10 cellular contexts compared by ENCODE assay signal in the genomic region with DNA sequence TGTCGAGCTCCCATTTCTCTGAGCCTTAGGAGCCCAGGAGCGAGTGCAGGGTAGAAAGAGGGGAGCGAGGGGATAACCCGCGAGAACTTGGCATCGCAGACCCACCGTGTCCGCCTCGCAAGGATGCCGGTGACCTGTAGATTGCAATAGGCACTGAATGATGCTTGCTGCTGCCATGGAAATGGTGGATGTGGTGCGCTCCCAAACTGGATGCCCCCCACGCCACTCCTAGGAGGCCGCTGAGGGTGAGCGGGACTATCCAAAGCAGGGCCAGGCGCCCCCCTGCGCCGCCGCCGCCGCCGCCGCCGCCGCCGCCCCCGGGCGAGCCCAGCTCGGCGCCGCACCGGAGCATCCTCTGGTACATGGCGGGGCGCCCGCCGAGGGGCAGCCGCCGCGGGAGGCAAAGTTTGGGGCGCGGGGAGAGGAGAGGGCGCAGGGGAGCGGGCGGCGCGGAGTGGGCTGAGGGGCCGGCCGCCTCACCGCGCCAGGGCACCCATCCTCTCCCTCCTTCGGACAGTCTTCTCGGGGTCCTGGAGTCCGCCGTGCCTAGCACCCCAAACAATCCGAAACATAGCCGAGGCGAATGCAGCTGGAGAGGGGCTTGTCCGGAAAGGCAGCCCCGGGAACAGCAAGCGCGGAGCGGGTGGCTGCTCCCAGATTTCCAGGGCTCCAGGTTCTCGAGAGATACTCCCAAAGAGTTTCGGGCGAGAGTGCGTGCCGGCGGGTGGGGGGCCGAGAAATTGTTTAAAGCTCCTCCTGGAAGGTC.
DNase-seq lines count a peak whose midpoint lies in the region; ATAC-seq, FAIRE-seq and TF ChIP-seq lines count a peak whose summit lies in the region.
"Had no signal": no experiment of that assay in that cellular context is flagged by ENCODE, and none has a peak within 500 bp of the region (broad histone marks: within the 10 kb centered on the region; RNA-seq: fewer than 3 reads in every experiment).

No MANE protein-coding gene starts in this region.

- H3K9me3 ChIP-seq in HUES64 (ENCODE audit: insufficient read depth, low read depth, low read length) (no peaks in the 10 kb centered on the region), keratinocyte (ENCODE audit: control insufficient read depth, low read depth, low read length) (no peaks in the 10 kb centered on the region)

- WGBS in HUES64 = 1% methylated on average over 64 of the region's 68 CpGs

- no peaks in the 10 kb centered on the region for H4K20me1 ChIP-seq in keratinocyte (ENCODE audit: control insufficient read depth, extremely low read depth, insufficient read depth, low read length)
- H4K20me1 ChIP-seq: BLaER1 had no signal

- peak overlapping the region; percentile 22 for H3K4me2 ChIP-seq in keratinocyte (ENCODE audit: control insufficient read depth, extremely low read depth, insufficient read depth, low read depth, low read length)
- H3K4me2 ChIP-seq: BLaER1 had no signal

- H3K79me2 ChIP-seq in keratinocyte (ENCODE audit: control insufficient read depth, insufficient read depth, low read length) = no peaks in the 10 kb centered on the region

- no peak for ATAC-seq in GM21390 (IDR thresholded peaks at IDR 0.05; ENCODE audit: unreplicated experiment)

- H2AFZ ChIP-seq in keratinocyte (ENCODE audit: control insufficient read depth, low read length) = no peak overlapping the region

- H3K27ac ChIP-seq in HUES64 (ENCODE audit: low read depth, low read length) = no peak overlapping the region
- no peak overlapping the region for H3K27ac ChIP-seq in keratinocyte (ENCODE audit: control insufficient read depth, insufficient read depth, low read length)
- H3K27ac ChIP-seq: BLaER1 had no signal

- no peaks in the 10 kb centered on the region for H3K9me1 ChIP-seq in keratinocyte (ENCODE audit: control insufficient read depth, extremely low read depth, insufficient read depth, low read length)

- dilution Hi-C loops in keratinocyte (cut with MboI; ENCODE audit: extremely low pct_ligation_motif_present, low sequenced_read_pairs) = no loop called here

- H3K9ac ChIP-seq in HUES64 (ENCODE audit: low read depth, low read length) = peak overlapping the region; percentile 64; the same call in 1 of the 2 replicates
- no peak overlapping the region for H3K9ac ChIP-seq in keratinocyte (ENCODE audit: control insufficient read depth, extremely low read depth, insufficient read depth, low read length)
- H3K9ac ChIP-seq: BLaER1 had no signal

- H3K27me3 ChIP-seq in HUES64 (ENCODE audit: insufficient read depth, low read length) (peaks cover 63% of the 10 kb centered on the region), keratinocyte (ENCODE audit: control insufficient read depth, extremely low read depth, insufficient read depth, low read length) (peaks cover 40% of the 10 kb centered on the region)

- in situ Hi-C loops in astrocyte of the cerebellum (cut with HindIII; ENCODE audit: low sequenced_read_pairs) = no loop called here

- no peaks in the 10 kb centered on the region for H3K36me3 ChIP-seq in HUES64 (ENCODE audit: insufficient read depth, low read length)
- H3K36me3 ChIP-seq in keratinocyte (ENCODE audit: control insufficient read depth in 2 of 2, extremely low read depth in 1 of 2, insufficient read depth in 2 of 2, low read length in 2 of 2) = no peaks in the 10 kb centered on the region
- H3K36me3 ChIP-seq: BLaER1 had no signal

- peak overlapping the region; percentile 66 for H3K4me3 ChIP-seq in HUES64 (ENCODE audit: low read length)
- H3K4me3 ChIP-seq in astrocyte of the cerebellum (ENCODE audit: low read depth, low read length) = peak overlapping the region; percentile 39
- H3K4me3 ChIP-seq in keratinocyte (ENCODE audit: control insufficient read depth in 2 of 3, extremely low read depth in 1 of 3, insufficient read depth in 2 of 3, low read depth in 1 of 3, low read length in 3 of 3) = no peak overlapping the region
- H3K4me3 ChIP-seq in skeletal muscle cell (ENCODE audit: low read depth, low read length) = peak overlapping the region; percentile 12
- H3K4me3 ChIP-seq: BLaER1 had no signal

- FAIRE-seq in keratinocyte (lab: Jason Lieb, UNC) = no peak

- H3K4me1 ChIP-seq in HUES64 (ENCODE audit: insufficient read depth, low read length) = peaks cover 20% of the 10 kb centered on the region
- no peaks in the 10 kb centered on the region for H3K4me1 ChIP-seq in keratinocyte (ENCODE audit: control insufficient read depth, extremely low read depth, insufficient read depth, low read length)
- H3K4me1 ChIP-seq: BLaER1 had no signal

- DNase-seq in astrocyte of the cerebellum (ENCODE audit: low read depth) = no peak
- DNase-seq in keratinocyte (ENCODE audit: low read depth, low spot score) = no peak
- no peak for DNase-seq in skeletal muscle cell (ENCODE audit: low read depth)
- DNase-seq in activated gamma-delta T cell (lab: John Stamatoyannopoulos, UW) = no peak
- no peak for DNase-seq in NCI-H146 treated with DMSO at 0.1 percent for 48 hours (lab: John Stamatoyannopoulos, UW; ENCODE audit: unreplicated experiment)
- DNase-seq: activated CD4-positive, alpha-beta T cell treated with anti-CD3 and anti-CD28 coated beads for 4 hours; stimulated activated CD4-positive, alpha-beta T cell treated with anti-CD3 and anti-CD28 coated beads, Interleukin-2, amount 100 ng/mL, for 24 hours had no signal

- TF ChIP-seq CTCF in astrocyte of the cerebellum (IDR thresholded peaks at IDR 0.05; ENCODE audit: low read depth, low read length, missing control alignments) (no peak), keratinocyte (optimal IDR thresholded peaks at IDR 0.05 in 1 of 3, IDR thresholded peaks at IDR 0.05 in 1 of 3, conservative IDR thresholded peaks at IDR 0.05 in 1 of 3; ENCODE audit: extremely low read depth in 1 of 3, insufficient read depth in 2 of 3, low read length in 3 of 3) (no peak)

Comparison
In these comparisons a context has a peak if more than half of its experiments do, and no peak if none do; other contexts are left out.
1. H3K4me3 ChIP-seq: peak in HUES64 (single experiment), astrocyte of the cerebellum (single experiment) and skeletal muscle cell (single experiment); none in keratinocyte (0 of 3).